8 cellular contexts compared by ENCODE assay signal in the genomic region with DNA sequence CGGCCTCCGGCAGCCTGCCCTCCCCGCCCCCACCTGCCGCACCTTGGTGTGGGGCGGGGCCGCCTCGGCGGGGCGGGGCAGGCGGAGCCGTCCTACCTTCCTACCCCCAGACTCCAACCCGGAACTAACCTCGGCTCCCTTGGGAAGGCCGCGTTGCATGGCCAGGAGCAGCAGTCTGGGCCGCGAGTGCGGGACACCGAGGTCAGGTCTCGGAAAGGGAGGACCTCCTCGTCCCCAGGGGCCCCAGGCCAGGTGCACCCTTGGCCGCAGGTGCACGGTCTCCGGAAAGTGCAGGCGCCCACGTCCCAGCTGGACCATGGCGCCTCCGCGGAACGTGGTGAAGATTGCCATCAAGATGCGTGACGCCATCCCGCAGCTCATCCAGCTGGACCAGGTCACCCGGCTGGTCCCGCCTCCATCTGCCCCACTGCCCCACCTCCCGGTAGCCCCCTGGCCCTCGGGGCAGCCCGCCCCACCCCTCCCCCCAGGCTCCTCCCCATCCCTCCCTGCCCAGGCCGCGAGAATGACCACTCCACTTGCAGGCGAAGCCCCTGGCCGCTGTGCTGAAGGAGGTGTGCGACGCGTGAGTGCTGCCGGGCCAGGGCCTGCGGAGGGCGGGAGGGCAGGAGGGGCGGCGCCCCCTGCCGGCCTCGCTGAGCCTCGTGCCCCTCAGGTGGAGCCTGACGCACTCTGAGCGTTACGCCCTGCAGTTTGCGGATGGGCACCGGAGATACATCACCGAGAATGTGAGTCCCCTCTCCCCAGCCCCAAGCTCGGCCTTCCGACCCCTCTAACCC. TPM values are rescaled to one million over a fixed set of nuclear protein-coding genes. Genes with fewer than 3 reads are reported as not detected.
A peak's percentile ranks its signal among the peaks of the same experiment; 100 is the strongest.
DNase-seq lines count a peak whose midpoint lies in the region; ATAC-seq and TF ChIP-seq lines count a peak whose summit lies in the region.

A gene with protein sequence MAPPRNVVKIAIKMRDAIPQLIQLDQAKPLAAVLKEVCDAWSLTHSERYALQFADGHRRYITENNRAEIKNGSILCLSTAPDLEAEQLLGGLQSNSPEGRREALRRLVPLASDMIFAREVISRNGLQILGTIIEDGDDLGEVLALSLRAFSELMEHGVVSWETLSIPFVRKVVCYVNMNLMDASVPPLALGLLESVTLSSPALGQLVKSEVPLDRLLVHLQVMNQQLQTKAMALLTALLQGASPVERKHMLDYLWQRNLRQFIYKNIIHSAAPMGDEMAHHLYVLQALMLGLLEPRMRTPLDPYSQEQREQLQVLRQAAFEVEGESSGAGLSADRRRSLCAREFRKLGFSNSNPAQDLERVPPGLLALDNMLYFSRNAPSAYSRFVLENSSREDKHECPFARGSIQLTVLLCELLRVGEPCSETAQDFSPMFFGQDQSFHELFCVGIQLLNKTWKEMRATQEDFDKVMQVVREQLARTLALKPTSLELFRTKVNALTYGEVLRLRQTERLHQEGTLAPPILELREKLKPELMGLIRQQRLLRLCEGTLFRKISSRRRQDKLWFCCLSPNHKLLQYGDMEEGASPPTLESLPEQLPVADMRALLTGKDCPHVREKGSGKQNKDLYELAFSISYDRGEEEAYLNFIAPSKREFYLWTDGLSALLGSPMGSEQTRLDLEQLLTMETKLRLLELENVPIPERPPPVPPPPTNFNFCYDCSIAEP (plus strand): TSS at position 121 of the 797 bp plus-strand sequence. CDS start 196 bp downstream, at position 317.

- H3K27ac ChIP-seq in right lobe of liver (no peak within 1 kb of the TSS), OCI-LY7 (ENCODE audit: low read depth, low read length, poor library complexity, severe bottlenecking) (no peak within 1 kb of the TSS)

- DNase-seq in activated naive CD8-positive, alpha-beta T cell treated with anti-CD3 and anti-CD28 coated beads for 36 hours = no peak
- DNase-seq in activated naive CD8-positive, alpha-beta T cell treated with anti-CD3 and anti-CD28 coated beads, Interleukin-2, amount 50 U/mL, for 24 hours = no peak
- no peak for DNase-seq in choroid plexus epithelial cell (ENCODE audit: low read depth)
- peak in 1 of 3 donors; percentile 55 for DNase-seq in right lobe of liver
- no peak for DNase-seq in GF-D8 (lab: John Stamatoyannopoulos, UW)
- no peak for DNase-seq in OCI-M1 (lab: John Stamatoyannopoulos, UW)
- DNase-seq in activated T-cell treated with anti-CD3 and anti-CD28 coated beads, Interleukin-2, amount 50 U/mL, for 72 hours = no peak
- no peak for DNase-seq in OCI-LY7 (ENCODE audit: low spot score)

- peaks cover 0 to 7% (median 0%) of the 10 kb centered on the region in 4 donors for H3K4me1 ChIP-seq in right lobe of liver
- H3K4me1 ChIP-seq in OCI-LY7 (ENCODE audit: insufficient read depth, low read length, poor library complexity, severe bottlenecking) = peaks cover under 1% of the 10 kb centered on the region

- H3K4me3 ChIP-seq in choroid plexus epithelial cell (ENCODE audit: low read depth, low read length) (no peak within 1 kb of the TSS), right lobe of liver (peak within 1 kb of the TSS; percentile 30 to 58 (median 51)), OCI-LY7 (ENCODE audit: low read depth, low read length, poor library complexity, severe bottlenecking) (no peak within 1 kb of the TSS)

- H3K4me3 Mint-ChIP-seq in activated naive CD8-positive, alpha-beta T cell treated with anti-CD3 and anti-CD28 coated beads for 36 hours = no peak within 1 kb of the TSS
- no peak within 1 kb of the TSS for H3K4me3 Mint-ChIP-seq in activated naive CD8-positive, alpha-beta T cell treated with anti-CD3 and anti-CD28 coated beads, Interleukin-2, amount 50 U/mL, for 24 hours
- H3K4me3 Mint-ChIP-seq in activated T-cell treated with anti-CD3 and anti-CD28 coated beads, Interleukin-2, amount 50 U/mL, for 72 hours = no peak within 1 kb of the TSS

- peak within 1 kb of the TSS; percentile 48 for H3K27ac Mint-ChIP-seq in activated naive CD8-positive, alpha-beta T cell treated with anti-CD3 and anti-CD28 coated beads for 36 hours
- no peak within 1 kb of the TSS for H3K27ac Mint-ChIP-seq in activated naive CD8-positive, alpha-beta T cell treated with anti-CD3 and anti-CD28 coated beads, Interleukin-2, amount 50 U/mL, for 24 hours
- H3K27ac Mint-ChIP-seq in activated T-cell treated with anti-CD3 and anti-CD28 coated beads, Interleukin-2, amount 50 U/mL, for 72 hours = no peak within 1 kb of the TSS

- no peaks in the 10 kb centered on the region for H4K20me1 ChIP-seq in OCI-LY7 (ENCODE audit: insufficient read depth, low read length)

- BruUV-seq in OCI-LY7 (replicated peaks; lab: Mats Ljungman, UMichigan) = no TSS peak

- 26% methylated on average over 8 of the region's 61 CpGs for WGBS in right lobe of liver (ENCODE audit: insufficient coverage, low coverage, low lambda C conversion rate, missing lambda C conversion rate)

- TF ChIP-seq CTCF in choroid plexus epithelial cell (conservative IDR thresholded peaks at IDR 0.05; ENCODE audit: low read depth, low read length) = peak; percentile 38
- peak; percentile 32 to 57 (median 48) for TF ChIP-seq CTCF in right lobe of liver (IDR thresholded peaks at IDR 0.05)
- no peak for TF ChIP-seq CTCF in OCI-LY7 (conservative IDR thresholded peaks at IDR 0.05; ENCODE audit: low read length)

- peak; percentile 24 for TF ChIP-seq POLR2A in right lobe of liver (IDR thresholded peaks at IDR 0.05)

- no peaks in the 10 kb centered on the region for H3K9me3 Mint-ChIP-seq in activated naive CD8-positive, alpha-beta T cell treated with anti-CD3 and anti-CD28 coated beads for 36 hours
- no peaks in the 10 kb centered on the region for H3K9me3 Mint-ChIP-seq in activated naive CD8-positive, alpha-beta T cell treated with anti-CD3 and anti-CD28 coated beads, Interleukin-2, amount 50 U/mL, for 24 hours
- no peaks in the 10 kb centered on the region for H3K9me3 Mint-ChIP-seq in activated T-cell treated with anti-CD3 and anti-CD28 coated beads, Interleukin-2, amount 50 U/mL, for 72 hours

- H3K4me2 ChIP-seq in OCI-LY7 (ENCODE audit: low read length) = no peak within 1 kb of the TSS

- H3K36me3 Mint-ChIP-seq in activated naive CD8-positive, alpha-beta T cell treated with anti-CD3 and anti-CD28 coated beads for 36 hours = peaks cover 26% of the 10 kb centered on the region
- peaks cover 36% of the 10 kb centered on the region for H3K36me3 Mint-ChIP-seq in activated naive CD8-positive, alpha-beta T cell treated with anti-CD3 and anti-CD28 coated beads, Interleukin-2, amount 50 U/mL, for 24 hours (ENCODE audit: low read depth)
- peaks cover 6 to 21% of the 10 kb centered on the region in 2 donors for H3K36me3 Mint-ChIP-seq in activated T-cell treated with anti-CD3 and anti-CD28 coated beads, Interleukin-2, amount 50 U/mL, for 72 hours (ENCODE audit: insufficient read depth in 2 of 2)

- no peaks in the 10 kb centered on the region for H3K9me2 ChIP-seq in OCI-LY7 (ENCODE audit: insufficient read depth, low read length)

- no peak for ATAC-seq in activated naive CD8-positive, alpha-beta T cell treated with anti-CD3 and anti-CD28 coated beads, Interleukin-2, amount 50 U/mL, for 24 hours
- ATAC-seq in right lobe of liver = peak; percentile 76 to 81 (median 76)
- no peak for ATAC-seq in activated T-cell treated with anti-CD3 and anti-CD28 coated beads, Interleukin-2, amount 50 U/mL, for 72 hours (replicated peaks in 1 of 2)

- CTCF ChIA-PET in OCI-LY7 (lab: Charles Lee; ENCODE audit: unreplicated experiment) = no interaction called here

- H3K79me2 ChIP-seq in OCI-LY7 (ENCODE audit: insufficient read depth, low read depth, low read length) = no peaks in the 10 kb centered on the region

- no peaks in the 10 kb centered on the region for H3K27me3 ChIP-seq in right lobe of liver

- no peaks in the 10 kb centered on the region for H3K27me3 Mint-ChIP-seq in activated naive CD8-positive, alpha-beta T cell treated with anti-CD3 and anti-CD28 coated beads for 36 hours
- H3K27me3 Mint-ChIP-seq in activated naive CD8-positive, alpha-beta T cell treated with anti-CD3 and anti-CD28 coated beads, Interleukin-2, amount 50 U/mL, for 24 hours = no peaks in the 10 kb centered on the region
- H3K27me3 Mint-ChIP-seq in activated T-cell treated with anti-CD3 and anti-CD28 coated beads, Interleukin-2, amount 50 U/mL, for 72 hours (ENCODE audit: low read depth) = no peaks in the 10 kb centered on the region

- POLR2A ChIA-PET in OCI-LY7 (lab: Charles Lee) = no interaction called here

- intact Hi-C loops in right lobe of liver (cut with DNase I) (loop anchor here in 1 of 2 donors (5.0 kb wide), 1 partner anchor 33 kb away; no protein-coding TSS in a partner anchor), OCI-LY7 (cut with micrococcal nuclease; ENCODE audit: unreplicated experiment) (no loop called here)

- H3K9me3 ChIP-seq in right lobe of liver = no peaks in the 10 kb centered on the region
- no peaks in the 10 kb centered on the region for H3K9me3 ChIP-seq in OCI-LY7 (ENCODE audit: low read length)

- peaks cover 9% of the 10 kb centered on the region for H3K4me1 Mint-ChIP-seq in activated naive CD8-positive, alpha-beta T cell treated with anti-CD3 and anti-CD28 coated beads for 36 hours
- peaks cover 13% of the 10 kb centered on the region for H3K4me1 Mint-ChIP-seq in activated naive CD8-positive, alpha-beta T cell treated with anti-CD3 and anti-CD28 coated beads, Interleukin-2, amount 50 U/mL, for 24 hours
- peaks cover 21% of the 10 kb centered on the region for H3K4me1 Mint-ChIP-seq in activated T-cell treated with anti-CD3 and anti-CD28 coated beads, Interleukin-2, amount 50 U/mL, for 72 hours (ENCODE audit: low read depth)

- no peak within 1 kb of the TSS for H2AFZ ChIP-seq in OCI-LY7 (ENCODE audit: low read length)

- H3K36me3 ChIP-seq in right lobe of liver (peaks cover 0 to 45% (median 18%) of the 10 kb centered on the region in 4 donors), OCI-LY7 (ENCODE audit: insufficient read depth, low read length) (peaks cover 96% of the 10 kb centered on the region)

RNA-seq across cellular contexts. Expression of the gene that starts here (rescaled TPM):
- total RNA-seq in activated naive CD8-positive, alpha-beta T cell treated with anti-CD3 and anti-CD28 coated beads for 36 hours = 1 to 10 TPM; 4.3 to 4.5 TPM
- total RNA-seq in right lobe of liver (1 to 10 TPM; 1.8 to 8.0 (median 4.6) TPM), OCI-LY7 (2022) (7.6 and 9.0 TPM in 2 replicates)
- 1 to 10 TPM; 3.0 to 3.1 TPM for total RNA-seq in activated T-cell treated with anti-CD3 and anti-CD28 coated beads, Interleukin-2, amount 50 U/mL, for 72 hours
- 7.7 and 7.8 TPM in 2 replicates for total RNA-seq in OCI-LY7 (2014; rRNA removed; shearing (Covaris generic))

Comparison
In these comparisons a context has a peak if more than half of its experiments do, and no peak if none do; other contexts are left out.
1. ATAC-seq: peak in right lobe of liver (4 of 4); none in activated naive CD8-positive, alpha-beta T cell treated with anti-CD3 and anti-CD28 coated beads, Interleukin-2, amount 50 U/mL, for 24 hours (single experiment) and activated T-cell treated with anti-CD3 and anti-CD28 coated beads, Interleukin-2, amount 50 U/mL, for 72 hours (0 of 2).
2. H3K4me3 ChIP-seq: peak in right lobe of liver (3 of 3); none in choroid plexus epithelial cell (single experiment) and OCI-LY7 (single experiment).